Comparison of ENCODE assay signal across 14 cellular contexts in genomic region chr6:16244869-16245451, GRCh38. TPM values are rescaled to one million over a fixed set of nuclear protein-coding genes. Genes with fewer than 3 reads are reported as not detected.
DNase-seq lines count a peak whose midpoint lies in the region; ATAC-seq, FAIRE-seq and TF ChIP-seq lines count a peak whose summit lies in the region.
"Had no signal": no experiment of that assay in that cellular context is flagged by ENCODE, and none has a peak within 500 bp of the region (broad histone marks: within the 10 kb centered on the region; RNA-seq: fewer than 3 reads in every experiment).

No MANE protein-coding gene starts in this region.

- no peak overlapping the region for H3K9ac ChIP-seq in keratinocyte (ENCODE audit: control insufficient read depth, extremely low read depth, insufficient read depth, low read length)

- H3K4me2 ChIP-seq in keratinocyte (ENCODE audit: control insufficient read depth, extremely low read depth, insufficient read depth, low read depth, low read length): peak overlapping the region; percentile 11

- no peaks in the 10 kb centered on the region for H4K20me1 ChIP-seq in keratinocyte (ENCODE audit: control insufficient read depth, extremely low read depth, insufficient read depth, low read length)

- peaks cover 0 to 4% (median 0%) of the 10 kb centered on the region in 5 experiments for H3K9me3 Mint-ChIP-seq in brain
- H3K9me3 Mint-ChIP-seq in stimulated activated naive CD8-positive, alpha-beta T cell treated with anti-CD3 and anti-CD28 coated beads, Interleukin-15, amount 100 ng/mL, for 72 hours: no peaks in the 10 kb centered on the region
- H3K9me3 Mint-ChIP-seq: activated T-helper 1 cell treated with anti-CD3 and anti-CD28 coated beads, Interleukin-12 subunit alpha, Interleukin-12 subunit beta, Interleukin-2, Interleukin-4 antibody, amounts not matched to agents 30 ng/mL and 10 ng/mL and 1 ng/mL, durations not matched to agents 14 hours and 24 hours and 36 hours had no signal

- peaks cover 12% of the 10 kb centered on the region for H3K27me3 Mint-ChIP-seq in brain
- H3K27me3 Mint-ChIP-seq in stimulated activated naive CD8-positive, alpha-beta T cell treated with anti-CD3 and anti-CD28 coated beads, Interleukin-15, amount 100 ng/mL, for 72 hours: peaks cover 12% of the 10 kb centered on the region

- TF ChIP-seq CTCF in brain (conservative IDR thresholded peaks at IDR 0.05) (no peak), keratinocyte (optimal IDR thresholded peaks at IDR 0.05 in 1 of 3, IDR thresholded peaks at IDR 0.05 in 1 of 3, conservative IDR thresholded peaks at IDR 0.05 in 1 of 3; ENCODE audit: extremely low read depth in 1 of 3, insufficient read depth in 2 of 3, low read length in 3 of 3) (no peak), testis (IDR thresholded peaks at IDR 0.05) (no peak)

- no peaks in the 10 kb centered on the region for H3K36me3 Mint-ChIP-seq in brain

- H3K4me3 ChIP-seq in keratinocyte (ENCODE audit: control insufficient read depth in 2 of 3, extremely low read depth in 1 of 3, insufficient read depth in 2 of 3, low read depth in 1 of 3, low read length in 3 of 3) (no peak overlapping the region), testis (no peak overlapping the region)

- 38 to 47% methylated on average over 10 of the region's 10 CpGs for WGBS in testis, 2 donors

- dilution Hi-C loops in keratinocyte (cut with MboI; ENCODE audit: extremely low pct_ligation_motif_present, low sequenced_read_pairs): no loop called here

- no peaks in the 10 kb centered on the region for H3K9me3 ChIP-seq in keratinocyte (ENCODE audit: control insufficient read depth, low read depth, low read length)
- H3K9me3 ChIP-seq in testis: no peaks in the 10 kb centered on the region

- H3K9me1 ChIP-seq in keratinocyte (ENCODE audit: control insufficient read depth, extremely low read depth, insufficient read depth, low read length): no peaks in the 10 kb centered on the region

- no peak for ATAC-seq in HG03097 (IDR thresholded peaks at IDR 0.05; ENCODE audit: low FRiP score, unreplicated experiment)
- no peak for ATAC-seq in stimulated activated naive CD8-positive, alpha-beta T cell treated with anti-CD3 and anti-CD28 coated beads, Interleukin-15, amount 100 ng/mL, for 72 hours

- H3K79me2 ChIP-seq in keratinocyte (ENCODE audit: control insufficient read depth, insufficient read depth, low read length): no peaks in the 10 kb centered on the region

- H2AFZ ChIP-seq in keratinocyte (ENCODE audit: control insufficient read depth, low read length): peak overlapping the region; percentile 69

- H3K27ac Mint-ChIP-seq in brain: peak overlapping the region; percentile 19 to 93 (median 35)
- H3K27ac Mint-ChIP-seq in stimulated activated naive CD8-positive, alpha-beta T cell treated with anti-CD3 and anti-CD28 coated beads, Interleukin-15, amount 100 ng/mL, for 72 hours: no peak overlapping the region
- H3K27ac Mint-ChIP-seq: activated T-helper 1 cell treated with anti-CD3 and anti-CD28 coated beads, Interleukin-12 subunit alpha, Interleukin-12 subunit beta, Interleukin-2, Interleukin-4 antibody, amounts not matched to agents 30 ng/mL and 10 ng/mL and 1 ng/mL, durations not matched to agents 14 hours and 24 hours and 36 hours had no signal

- H3K27me3 ChIP-seq in keratinocyte (ENCODE audit: control insufficient read depth, extremely low read depth, insufficient read depth, low read length) (no peaks in the 10 kb centered on the region), testis (no peaks in the 10 kb centered on the region)

- DNase-seq in DMS 273 (lab: John Stamatoyannopoulos, UW; ENCODE audit: unreplicated experiment): peak; percentile 59
- no peak for DNase-seq in DMS 273 treated with DMSO at 0.1 percent for 48 hours (lab: John Stamatoyannopoulos, UW)
- DNase-seq in keratinocyte (ENCODE audit: low read depth, low spot score): no peak
- no peak for DNase-seq in testis
- DNase-seq in stimulated activated naive CD8-positive, alpha-beta T cell treated with anti-CD3 and anti-CD28 coated beads, Interleukin-15, amount 100 ng/mL, for 72 hours: no peak
- no peak for DNase-seq in GM12892 (ENCODE audit: insufficient read length)
- DNase-seq: effector CD4-positive, alpha-beta T cell; EL; NCI-H510A had no signal

- FAIRE-seq in keratinocyte (lab: Jason Lieb, UNC) (peak; percentile 83), GM12892 (lab: Jason Lieb, UNC) (no peak)
- FAIRE-seq: TTC549 had no signal

- H3K27ac ChIP-seq in keratinocyte (ENCODE audit: control insufficient read depth, insufficient read depth, low read length) (no peak overlapping the region), testis (peak overlapping the region; percentile 36 to 66)
- H3K27ac ChIP-seq: 22Rv1 had no signal

- intact Hi-C loops in testis (cut with DNase I; ENCODE audit: low total_unique reads): no loop called here

- TF ChIP-seq POLR2A in testis (IDR thresholded peaks at IDR 0.05) (no peak), GM12892 (IDR thresholded peaks at IDR 0.05; ENCODE audit: low read depth, low read length) (no peak)

- no peaks in the 10 kb centered on the region for H3K36me3 ChIP-seq in keratinocyte (ENCODE audit: control insufficient read depth in 2 of 2, extremely low read depth in 1 of 2, insufficient read depth in 2 of 2, low read length in 2 of 2)
- no peaks in the 10 kb centered on the region for H3K36me3 ChIP-seq in testis (ENCODE audit: low read depth, missing control alignments)

- H3K4me1 Mint-ChIP-seq in brain: peaks cover 62% of the 10 kb centered on the region
- H3K4me1 Mint-ChIP-seq in stimulated activated naive CD8-positive, alpha-beta T cell treated with anti-CD3 and anti-CD28 coated beads, Interleukin-15, amount 100 ng/mL, for 72 hours: no peaks in the 10 kb centered on the region

- peak overlapping the region in 3 of 5 experiments; percentile 3 to 9 (median 6) for H3K4me3 Mint-ChIP-seq in brain
- H3K4me3 Mint-ChIP-seq in stimulated activated naive CD8-positive, alpha-beta T cell treated with anti-CD3 and anti-CD28 coated beads, Interleukin-15, amount 100 ng/mL, for 72 hours: no peak overlapping the region
- H3K4me3 Mint-ChIP-seq: activated T-helper 1 cell treated with anti-CD3 and anti-CD28 coated beads, Interleukin-12 subunit alpha, Interleukin-12 subunit beta, Interleukin-2, Interleukin-4 antibody, amounts not matched to agents 30 ng/mL and 10 ng/mL and 1 ng/mL, durations not matched to agents 14 hours and 24 hours and 36 hours had no signal

- H3K4me1 ChIP-seq in keratinocyte (ENCODE audit: control insufficient read depth, extremely low read depth, insufficient read depth, low read length) (peaks cover 14% of the 10 kb centered on the region), testis (peaks cover 61% of the 10 kb centered on the region)

RNA-seq across cellular contexts. Expression of gene GMPR, which starts 6.6 kb away (rescaled TPM):
- 28.9 TPM for polyA plus RNA-seq in brain (ENCODE audit: insufficient read depth, low read depth, low replicate concordance)
- 0.32 to 0.88 TPM (median 0.50 TPM) in 3 replicates for polyA plus RNA-seq in keratinocyte
- not detected for polyA plus RNA-seq in keratinocyte (2011; ENCODE audit: low read depth)
- polyA plus RNA-seq in keratinocyte (2011; cell fraction: cytosol; rRNA removed): 0.39 and 0.45 TPM in 2 replicates
- 0.47 TPM in 1 of 2 replicates, not detected in the other for polyA plus RNA-seq in keratinocyte (2011; cell fraction: nucleus; rRNA removed)
- 0.34 and 0.45 TPM in 2 replicates for polyA plus RNA-seq in keratinocyte (2012; ENCODE audit: low replicate concordance)
- polyA minus RNA-seq in keratinocyte: 0.70 to 1.4 TPM (median 1.1 TPM) in 3 replicates
- not detected for polyA minus RNA-seq in keratinocyte (2011; cell fraction: cytosol; rRNA and poly(A)+ RNA removed)
- polyA minus RNA-seq in keratinocyte (2011; cell fraction: nucleus; rRNA and poly(A)+ RNA removed): 0.53 TPM in 1 of 2 replicates, not detected in the other
- 100 to 1,000 TPM; 164 to 215 TPM for total RNA-seq in testis
- 121 TPM for polyA plus RNA-seq in testis (ENCODE audit: insufficient read depth, low read depth, low replicate concordance)
- 9.7 TPM for polyA plus RNA-seq in GM12892 (2012; ENCODE audit: missing spikeins)

Comparison
In these comparisons a context has a peak if more than half of its experiments do, and no peak if none do; other contexts are left out.
1. H3K27ac Mint-ChIP-seq: peak in brain (5 of 5); none in stimulated activated naive CD8-positive, alpha-beta T cell treated with anti-CD3 and anti-CD28 coated beads, Interleukin-15, amount 100 ng/mL, for 72 hours (0 of 2).
2. H3K4me3 Mint-ChIP-seq: peak in brain (3 of 5); none in stimulated activated naive CD8-positive, alpha-beta T cell treated with anti-CD3 and anti-CD28 coated beads, Interleukin-15, amount 100 ng/mL, for 72 hours (0 of 2).
3. RNA of gene GMPR, which starts 6.6 kb away (polyA plus RNA-seq): 121 TPM in testis (single experiment) and 28.9 TPM in brain (single experiment); 0.32 to 0.88 TPM in keratinocyte; every median in the first group is over 10 times any median in the second.